26 cellular contexts compared by ENCODE assay signal in the genomic region with DNA sequence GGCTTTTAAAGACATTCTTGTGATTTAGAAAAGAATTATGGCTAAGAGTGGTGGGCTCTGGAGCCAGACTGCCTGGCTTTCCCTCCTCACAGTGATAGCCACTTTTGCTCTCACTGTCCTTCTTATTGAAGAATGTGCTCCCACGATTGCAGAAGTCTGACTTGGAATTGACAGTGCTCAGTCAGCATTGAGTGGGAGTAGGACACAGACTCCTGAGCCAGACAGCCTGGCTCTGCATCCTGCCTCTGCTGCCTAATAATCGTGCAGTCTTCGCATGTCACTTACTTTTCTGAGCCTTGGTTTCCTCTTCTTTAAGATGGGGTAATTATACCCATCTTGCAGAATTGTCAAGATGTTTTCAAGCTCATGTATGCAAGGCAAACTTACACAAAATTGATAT. TPM values are rescaled to one million over a fixed set of nuclear protein-coding genes. Genes with fewer than 3 reads are reported as not detected.
A peak's percentile ranks its signal among the peaks of the same experiment; 100 is the strongest.
DNase-seq lines count a peak whose midpoint lies in the region; ATAC-seq and TF ChIP-seq lines count a peak whose summit lies in the region.
"Had no signal": no experiment of that assay in that cellular context is flagged by ENCODE, and none has a peak within 500 bp of the region (broad histone marks: within the 10 kb centered on the region; RNA-seq: fewer than 3 reads in every experiment).

No MANE protein-coding gene starts in this region.

- H3K27ac ChIP-seq in HEK293 (ENCODE audit: extremely low read depth, low read depth, low read length) (no peak overlapping the region), endodermal cell (ENCODE audit: low read depth, low read length) (no peak overlapping the region), right lobe of liver (no peak overlapping the region), testis (no peak overlapping the region)
- no peak overlapping the region for H3K27ac ChIP-seq in CD4-positive, alpha-beta T cell (ENCODE audit: low read depth, low read length)
- H3K27ac ChIP-seq: esophagus squamous epithelium, skin epidermis, suprapubic skin had no signal

- WGBS in endodermal cell (ENCODE audit: insufficient coverage in 1 of 2, insufficient read length in 1 of 2), 2 experiments: 84 to 89% methylated on average over 1 to 3 of the region's 3 CpGs
- WGBS in right lobe of liver (ENCODE audit: insufficient coverage, low coverage, low lambda C conversion rate, missing lambda C conversion rate): 27% methylated on average over 3 of the region's 3 CpGs
- 35 to 39% methylated on average over 3 of the region's 3 CpGs for WGBS in testis, 2 donors

- no peaks in the 10 kb centered on the region for H3K27me3 Mint-ChIP-seq in endodermal cell (ENCODE audit: insufficient read depth)
- no peaks in the 10 kb centered on the region for H3K27me3 Mint-ChIP-seq in CD4-positive, alpha-beta T cell
- H3K27me3 Mint-ChIP-seq: activated CD4-positive, alpha-beta memory T cell treated with anti-CD3 and anti-CD28 coated beads, Interleukin-2, amount 10 ng/mL, durations not matched to agents 7 days and 5 days; brain; CD4-positive, alpha-beta memory T cell; effector memory CD8-positive, alpha-beta T cell had no signal

- TF ChIP-seq POLR2A in right lobe of liver (IDR thresholded peaks at IDR 0.05): no peak
- TF ChIP-seq POLR2A in testis (IDR thresholded peaks at IDR 0.05): no peak

- no peak overlapping the region for H3K4me3 Mint-ChIP-seq in endodermal cell
- H3K4me3 Mint-ChIP-seq in CD4-positive, alpha-beta T cell: no peak overlapping the region
- H3K4me3 Mint-ChIP-seq: activated CD4-positive, alpha-beta memory T cell treated with anti-CD3 and anti-CD28 coated beads, Interleukin-2, amount 10 ng/mL, durations not matched to agents 7 days and 5 days; brain; CD4-positive, alpha-beta memory T cell; effector memory CD8-positive, alpha-beta T cell; naive thymus-derived CD8-positive, alpha-beta T cell; stimulated activated effector memory CD8-positive, alpha-beta T cell treated with anti-CD3 and anti-CD28 coated beads, Interleukin-12 subunit alpha, Interleukin-12 subunit beta, amount 100 ng/mL, for 72 hours had no signal

- ATAC-seq in right lobe of liver (peak; percentile 17 to 63 (median 57)), GM21423 (IDR thresholded peaks at IDR 0.05; ENCODE audit: unreplicated experiment) (no peak)
- ATAC-seq in CD4-positive, alpha-beta T cell (ENCODE audit: poor library complexity): no peak
- ATAC-seq: effector memory CD8-positive, alpha-beta T cell; naive thymus-derived CD8-positive, alpha-beta T cell; stimulated activated effector memory CD8-positive, alpha-beta T cell treated with anti-CD3 and anti-CD28 coated beads, Interleukin-12 subunit alpha, Interleukin-12 subunit beta, amount 100 ng/mL, for 72 hours had no signal

- H3K9me3 Mint-ChIP-seq in endodermal cell: peaks cover 10% of the 10 kb centered on the region
- no peaks in the 10 kb centered on the region for H3K9me3 Mint-ChIP-seq in CD4-positive, alpha-beta T cell
- H3K9me3 Mint-ChIP-seq: activated CD4-positive, alpha-beta memory T cell treated with anti-CD3 and anti-CD28 coated beads, Interleukin-2, amount 10 ng/mL, durations not matched to agents 7 days and 5 days; effector memory CD8-positive, alpha-beta T cell; stimulated activated effector memory CD8-positive, alpha-beta T cell treated with anti-CD3 and anti-CD28 coated beads, Interleukin-12 subunit alpha, Interleukin-12 subunit beta, amount 100 ng/mL, for 72 hours had no signal

- intact Hi-C loops in right lobe of liver (cut with DNase I): no loop called here
- intact Hi-C loops in testis (cut with DNase I; ENCODE audit: low total_unique reads): no loop called here
- intact Hi-C loops in CD4-positive, alpha-beta T cell (cut with DNase I, micrococcal nuclease): no loop called here

- H3K9me3 ChIP-seq in HEK293 (ENCODE audit: control insufficient read depth, insufficient read depth, low read depth, low read length) (no peaks in the 10 kb centered on the region), endodermal cell (ENCODE audit: control insufficient read depth, low read length) (no peaks in the 10 kb centered on the region), right lobe of liver (no peaks in the 10 kb centered on the region), testis (no peaks in the 10 kb centered on the region)
- H3K9me3 ChIP-seq in CD4-positive, alpha-beta T cell (ENCODE audit: control insufficient read depth, low read length): no peaks in the 10 kb centered on the region
- H3K9me3 ChIP-seq: esophagus squamous epithelium, suprapubic skin had no signal

- no peaks in the 10 kb centered on the region for H3K27me3 ChIP-seq in endodermal cell (ENCODE audit: control insufficient read depth, insufficient read depth, low read length, poor library complexity, severe bottlenecking)
- H3K27me3 ChIP-seq in right lobe of liver: no peaks in the 10 kb centered on the region
- no peaks in the 10 kb centered on the region for H3K27me3 ChIP-seq in testis
- H3K27me3 ChIP-seq in CD4-positive, alpha-beta T cell (ENCODE audit: control insufficient read depth, insufficient read depth, low read length): no peaks in the 10 kb centered on the region
- H3K27me3 ChIP-seq: esophagus squamous epithelium, suprapubic skin had no signal

- H3K27ac Mint-ChIP-seq in endodermal cell: peak overlapping the region; percentile 55
- no peak overlapping the region for H3K27ac Mint-ChIP-seq in CD4-positive, alpha-beta T cell
- H3K27ac Mint-ChIP-seq: activated CD4-positive, alpha-beta memory T cell treated with anti-CD3 and anti-CD28 coated beads, Interleukin-2, amount 10 ng/mL, durations not matched to agents 7 days and 5 days; CD4-positive, alpha-beta memory T cell; effector memory CD8-positive, alpha-beta T cell; naive thymus-derived CD8-positive, alpha-beta T cell; stimulated activated effector memory CD8-positive, alpha-beta T cell treated with anti-CD3 and anti-CD28 coated beads, Interleukin-12 subunit alpha, Interleukin-12 subunit beta, amount 100 ng/mL, for 72 hours had no signal

- H3K4me1 Mint-ChIP-seq in endodermal cell: peaks cover 4% of the 10 kb centered on the region
- no peaks in the 10 kb centered on the region for H3K4me1 Mint-ChIP-seq in CD4-positive, alpha-beta T cell (ENCODE audit: low read depth)
- H3K4me1 Mint-ChIP-seq: activated CD4-positive, alpha-beta memory T cell treated with anti-CD3 and anti-CD28 coated beads, Interleukin-2, amount 10 ng/mL, durations not matched to agents 7 days and 5 days; CD4-positive, alpha-beta memory T cell; naive thymus-derived CD8-positive, alpha-beta T cell; stimulated activated effector memory CD8-positive, alpha-beta T cell treated with anti-CD3 and anti-CD28 coated beads, Interleukin-12 subunit alpha, Interleukin-12 subunit beta, amount 100 ng/mL, for 72 hours had no signal

- H3K36me3 ChIP-seq in HEK293 (ENCODE audit: control insufficient read depth in 2 of 2, insufficient read depth in 1 of 2, low read length in 2 of 2) (peaks cover 0 to 6% of the 10 kb centered on the region in 2 experiments; a peak in 1 of 3 replicates), endodermal cell (ENCODE audit: control insufficient read depth, insufficient read depth, low read length) (peaks cover 19% of the 10 kb centered on the region), right lobe of liver (no peaks in the 10 kb centered on the region), testis (ENCODE audit: low read depth, missing control alignments) (no peaks in the 10 kb centered on the region)
- H3K36me3 ChIP-seq: suprapubic skin had no signal

- CTCF ChIA-PET in HEK293 (lab: Yijun Ruan, JAX): no interaction called here
- CTCF ChIA-PET in CD4-positive, alpha-beta T cell (lab: Charles Lee): no interaction called here

- TF ChIP-seq CTCF in HEK293 (tag by site-specific recombination; IDR thresholded peaks at IDR 0.05) (no peak), endodermal cell (conservative IDR thresholded peaks at IDR 0.05) (no peak), right lobe of liver (IDR thresholded peaks at IDR 0.05) (no peak), testis (IDR thresholded peaks at IDR 0.05) (no peak)
- no peak for TF ChIP-seq CTCF in CD4-positive, alpha-beta T cell (IDR thresholded peaks at IDR 0.05)

- H3K4me1 ChIP-seq in HEK293 (ENCODE audit: control insufficient read depth, insufficient read depth, low read length) (no peaks in the 10 kb centered on the region), endodermal cell (ENCODE audit: control insufficient read depth, insufficient read depth, low read length) (no peaks in the 10 kb centered on the region), right lobe of liver (no peaks in the 10 kb centered on the region), testis (peaks cover 14% of the 10 kb centered on the region)

- H3K4me3 ChIP-seq in HEK293 (ENCODE audit: low read depth, low read length) (no peak overlapping the region), endodermal cell (ENCODE audit: low read length) (no peak overlapping the region), right lobe of liver (no peak overlapping the region), testis (no peak overlapping the region)
- H3K4me3 ChIP-seq: esophagus squamous epithelium, skin epidermis, suprapubic skin had no signal

- DNase-seq in endodermal cell: no peak
- DNase-seq in right lobe of liver: no peak
- DNase-seq in testis: peak; percentile 72
- no peak for DNase-seq in CD4-positive, alpha-beta T cell
- no peak for DNase-seq in SHP77 treated with DMSO at 0.1 percent for 48 hours (lab: John Stamatoyannopoulos, UW)
- DNase-seq: activated CD4-positive, alpha-beta memory T cell treated with anti-CD3 and anti-CD28 coated beads, Interleukin-2, amount 10 ng/mL, durations not matched to agents 7 days and 5 days; activated CD4-positive, CD25-positive, alpha-beta regulatory T cell; activated gamma-delta T cell treated with Interleukin-2 at 50 U/mL for 16 hours; activated T-cell treated with anti-CD3 and anti-CD28 coated beads for 4 hours; CD4-positive, alpha-beta memory T cell; effector memory CD8-positive, alpha-beta T cell; esophagus squamous epithelium; GF-D8; kidney; MM.1S; naive thymus-derived CD8-positive, alpha-beta T cell; NCI-H1436 treated with DMSO at 0.1 percent for 48 hours; NCI-H510A treated with DMSO at 0.1 percent for 48 hours; stimulated activated CD4-positive, alpha-beta T cell treated with anti-CD3 and anti-CD28 coated beads, Interleukin-2, amount 100 ng/mL, for 24 hours; T-helper 9 cell had no signal

- H3K36me3 Mint-ChIP-seq in endodermal cell (ENCODE audit: low read depth): peaks cover 31% of the 10 kb centered on the region
- H3K36me3 Mint-ChIP-seq in CD4-positive, alpha-beta T cell (ENCODE audit: low read depth): no peaks in the 10 kb centered on the region
- H3K36me3 Mint-ChIP-seq: CD4-positive, alpha-beta memory T cell; naive thymus-derived CD8-positive, alpha-beta T cell; stimulated activated effector memory CD8-positive, alpha-beta T cell treated with anti-CD3 and anti-CD28 coated beads, Interleukin-12 subunit alpha, Interleukin-12 subunit beta, amount 100 ng/mL, for 72 hours had no signal

- POLR2A ChIA-PET in HEK293 (lab: Yijun Ruan, JAX): no interaction called here
- POLR2A ChIA-PET in CD4-positive, alpha-beta T cell (lab: Charles Lee): no interaction called here

- H3K9ac ChIP-seq in endodermal cell (ENCODE audit: extremely low read depth, low read length, poor library complexity, severe bottlenecking): no peak overlapping the region

RNA-seq across cellular contexts. Expression of gene SPATS2L, which starts 23.3 kb away (rescaled TPM):
- total RNA-seq in endodermal cell (10 to 100 TPM; 40.3 to 89.9 TPM), right lobe of liver (100 to 1,000 TPM in 1 of 6 experiments, 10 to 100 TPM in 5; 60.7 to 109 (median 72.9) TPM), testis (10 to 100 TPM; 49.7 to 52.9 TPM)
- 52.1 TPM for polyA plus RNA-seq in endodermal cell (2013, experiment 1 of 2)
- 53.7 TPM for polyA plus RNA-seq in endodermal cell (2013, experiment 2 of 2)
- 67.6 TPM for polyA plus RNA-seq in testis (ENCODE audit: insufficient read depth, low read depth, low replicate concordance)
- 1 to 10 TPM; 4.0 to 4.4 TPM for total RNA-seq in CD4-positive, alpha-beta T cell

Comparison
In these comparisons a context has a peak if more than half of its experiments do, and no peak if none do; other contexts are left out.
1. ATAC-seq: peak in right lobe of liver (4 of 4); none in CD4-positive, alpha-beta T cell (single experiment) and GM21423 (single experiment).
2. RNA of gene SPATS2L, which starts 23.3 kb away (total RNA-seq): 40.3 to 89.9 TPM in endodermal cell, 60.7 to 109 TPM in right lobe of liver and 49.7 to 52.9 TPM in testis; 4.0 to 4.4 TPM in CD4-positive, alpha-beta T cell; every median in the first group is over 4 times any median in the second.